ENCODE assay signal across 8 cellular contexts in genomic region chr19:8569066-8569761, GRCh38. TPM values are rescaled to one million over a fixed set of nuclear protein-coding genes. Genes with fewer than 3 reads are reported as not detected.
DNase-seq lines count a peak whose midpoint lies in the region; ATAC-seq, FAIRE-seq and TF ChIP-seq lines count a peak whose summit lies in the region.

No MANE protein-coding gene starts in this region.

- H3K27ac ChIP-seq in PC-3 (ENCODE audit: low read length) (no peak overlapping the region), heart right ventricle (peak overlapping the region in 3 of 10 donors; percentile 35 to 90 (median 48))

- H3K4me3 Mint-ChIP-seq in HFFc6 = peak overlapping the region; percentile 75

- no peak for FAIRE-seq in D721Med (lab: Jason Lieb, UNC)

- H3K4me3 ChIP-seq in PC-3 (ENCODE audit: low read length) (no peak overlapping the region), heart right ventricle (peak overlapping the region in 1 of 10 donors; percentile 40)

- H2AFZ ChIP-seq in PC-3 (ENCODE audit: low read length) = no peak overlapping the region

- no peaks in the 10 kb centered on the region for H3K79me2 ChIP-seq in PC-3 (ENCODE audit: low read length)

- no peaks in the 10 kb centered on the region for H3K9me3 ChIP-seq in PC-3 (ENCODE audit: low read length)
- no peaks in the 10 kb centered on the region for H3K9me3 ChIP-seq in heart right ventricle

- peaks cover 26% of the 10 kb centered on the region for H3K4me1 ChIP-seq in PC-3 (ENCODE audit: insufficient read depth, low read length)
- H3K4me1 ChIP-seq in heart right ventricle = peaks cover 0 to 93% (median 0%) of the 10 kb centered on the region in 9 donors

- DNase-seq in Daoy (ENCODE audit: low read depth) = peak; percentile 92
- DNase-seq in HFFc6 = peak; percentile 89
- peak; percentile 96 for DNase-seq in PC-3
- peak; percentile 66 to 72 for DNase-seq in activated T-cell treated with anti-CD3 and anti-CD28 coated beads, Interleukin-2, amount 50 U/mL, for 48 hours
- DNase-seq in heart right ventricle = no peak
- peak; percentile 53 to 56 for DNase-seq in stimulated activated CD8-positive, alpha-beta memory T cell treated with anti-CD3 and anti-CD28 coated beads, Interleukin-2, amount 100 ng/mL, for 1 hour (ENCODE audit: low read depth in 2 of 2)
- DNase-seq in D721Med (ENCODE audit: insufficient read length, low spot score) = no peak
- DNase-seq in DMS53 (lab: John Stamatoyannopoulos, UW) = no peak

- POLR2A ChIA-PET in PC-3 (lab: Charles Lee; ENCODE audit: unreplicated experiment) = interaction anchor here (0.6 kb wide), 1 partner anchor 43 kb away, joined by 10 read pairs; no protein-coding TSS in a partner anchor

- peaks cover 7% of the 10 kb centered on the region; the same call in 1 of the 2 replicates for H3K27me3 Mint-ChIP-seq in HFFc6 (ENCODE audit: insufficient read depth)

- H3K9me3 Mint-ChIP-seq in HFFc6 = no peaks in the 10 kb centered on the region

- H3K27me3 ChIP-seq in PC-3 (ENCODE audit: low read length) = no peaks in the 10 kb centered on the region
- no peaks in the 10 kb centered on the region for H3K27me3 ChIP-seq in heart right ventricle

- CTCF ChIA-PET in PC-3 (lab: Charles Lee) = interaction anchor here (0.5 to 1.0 kb wide), 6 partner anchors 9 to 1037 kb away, joined by 3 to 6 read pairs (median 4); partner anchors contain the start of gene ZNF414

- intact Hi-C loops in PC-3 (cut with micrococcal nuclease) = no loop called here
- intact Hi-C loops in heart right ventricle (cut with DNase I) = no loop called here

- H3K36me3 ChIP-seq in PC-3 (ENCODE audit: low read depth, low read length) (no peaks in the 10 kb centered on the region), heart right ventricle (no peaks in the 10 kb centered on the region)

- peaks cover 4% of the 10 kb centered on the region; the same call in 1 of the 2 replicates for H3K36me3 Mint-ChIP-seq in HFFc6 (ENCODE audit: low read depth)

- 72 to 79% methylated on average over 5 of the region's 5 CpGs for WGBS in heart right ventricle, 2 donors

- no peaks in the 10 kb centered on the region for H3F3A ChIP-seq in PC-3 (ENCODE audit: low read length, unreplicated experiment)

- ATAC-seq in PC-3 (peak; percentile 75), heart right ventricle (peak; percentile 55 to 77 (median 67))

- peak; percentile 58 for TF ChIP-seq CTCF in HFFc6 (IDR thresholded peaks at IDR 0.05)
- TF ChIP-seq CTCF in PC-3 (conservative IDR thresholded peaks at IDR 0.05; ENCODE audit: low read depth, low read length) = peak; percentile 26; the same call in 1 of the 2 replicates
- TF ChIP-seq CTCF in heart right ventricle (IDR thresholded peaks at IDR 0.05) = no peak
- TF ChIP-seq CTCF in D721Med (IDR thresholded peaks at IDR 0.05; ENCODE audit: insufficient read depth, missing control alignments) = no peak

- peak overlapping the region; percentile 42 for H3K4me2 ChIP-seq in PC-3 (ENCODE audit: low read length)

- no peaks in the 10 kb centered on the region for H3K9me2 ChIP-seq in PC-3 (replicated peaks; ENCODE audit: low read length)

- no peaks in the 10 kb centered on the region for H4K20me1 ChIP-seq in PC-3 (ENCODE audit: low read length)

- peak overlapping the region; percentile 85 for H3K27ac Mint-ChIP-seq in HFFc6

- no TSS peak for BruUV-seq in PC-3 (replicated peaks; lab: Mats Ljungman, UMichigan)

- no peak overlapping the region for H3K9ac ChIP-seq in PC-3 (ENCODE audit: low read length)

- H3K4me1 Mint-ChIP-seq in HFFc6 (ENCODE audit: low read depth) = peaks cover 28% of the 10 kb centered on the region

RNA-seq across cellular contexts. Expression of gene MYO1F, which starts 8.0 kb away (rescaled TPM):
- total RNA-seq in Daoy (2014; rRNA removed; shearing (Covaris generic)) = 0.24 TPM in 1 of 2 replicates, not detected in the other
- under 1 TPM; 0.09 to 0.28 (median 0.19) TPM for total RNA-seq in HFFc6 (2021; fragmentation: NEBNext Ultra II Directional; extraction: Animal tissue kit (Norgen Biotek cat#: 25700))
- total RNA-seq in PC-3 (2014; rRNA removed) (2.0 TPM in 1 of 2 replicates, not detected in the other), heart right ventricle (10 to 100 TPM in 2 of 10 donors, 1 to 10 TPM in 8; 2.0 to 25.7 (median 6.5) TPM)
- polyA plus RNA-seq in heart right ventricle = 1 to 10 TPM; 2.6 to 7.7 TPM

RNA-seq across cellular contexts. Expression of gene ADAMTS10, which starts 41.3 kb away (rescaled TPM):
- total RNA-seq in Daoy (2014; rRNA removed; shearing (Covaris generic)) = 3.1 and 6.6 TPM in 2 replicates
- total RNA-seq in HFFc6 (2021; fragmentation: NEBNext Ultra II Directional; extraction: Animal tissue kit (Norgen Biotek cat#: 25700)) = 1 to 10 TPM in 4 of 6 experiments, under 1 TPM in 2; 0.78 to 2.1 (median 1.5) TPM
- total RNA-seq in PC-3 (2014; rRNA removed) (1.2 TPM in 1 of 2 replicates, not detected in the other), heart right ventricle (10 to 100 TPM in 4 of 10 donors, 1 to 10 TPM in 6; 2.7 to 12.6 (median 7.1) TPM)
- polyA plus RNA-seq in heart right ventricle = 10 to 100 TPM in 1 of 2 donors, 1 to 10 TPM in 1; 9.1 to 34.5 TPM

RNA-seq across cellular contexts. Expression of gene ZNF414, which starts 55.2 kb away (rescaled TPM):
- total RNA-seq in Daoy (2014; rRNA removed; shearing (Covaris generic)) = 5.7 and 6.8 TPM in 2 replicates
- total RNA-seq in HFFc6 (2021; fragmentation: NEBNext Ultra II Directional; extraction: Animal tissue kit (Norgen Biotek cat#: 25700)) = 10 to 100 TPM; 20.1 to 27.2 (median 25.5) TPM
- total RNA-seq in PC-3 (2014; rRNA removed) (4.6 and 4.7 TPM in 2 replicates), heart right ventricle (10 to 100 TPM; 11.7 to 20.9 (median 17.1) TPM)
- polyA plus RNA-seq in heart right ventricle = 10 to 100 TPM; 19.7 to 34.3 TPM

Comparison
In these comparisons a context has a peak if more than half of its experiments do, and no peak if none do; other contexts are left out.
1. DNase-seq: peak in Daoy (single experiment), HFFc6 (single experiment), PC-3 (single experiment), activated T-cell treated with anti-CD3 and anti-CD28 coated beads, Interleukin-2, amount 50 U/mL, for 48 hours (2 of 2) and stimulated activated CD8-positive, alpha-beta memory T cell treated with anti-CD3 and anti-CD28 coated beads, Interleukin-2, amount 100 ng/mL, for 1 hour (2 of 2); none in heart right ventricle (0 of 2), D721Med (single experiment) and DMS53 (single experiment).
2. CTCF ChIP-seq: peak in HFFc6 (single experiment) and PC-3 (single experiment); none in heart right ventricle (0 of 9) and D721Med (single experiment).